Comparison of ENCODE assay signal across 8 cellular contexts in genomic region chrX:19382500-19383145, GRCh38.
DNase-seq lines count a peak whose midpoint lies in the region; ATAC-seq, FAIRE-seq and TF ChIP-seq lines count a peak whose summit lies in the region.

No MANE protein-coding gene starts in this region.

- H3K4me3 ChIP-seq in foreskin fibroblast (ENCODE audit: low read depth in 1 of 2, low read length in 2 of 2): no peak overlapping the region

- ATAC-seq in HG02623 (IDR thresholded peaks at IDR 0.05; ENCODE audit: unreplicated experiment) (no peak), HG02840 (IDR thresholded peaks at IDR 0.05; ENCODE audit: low FRiP score, unreplicated experiment) (no peak)

- FAIRE-seq in D721Med (lab: Jason Lieb, UNC): no peak

- peak; percentile 49 for TF ChIP-seq CTCF in D721Med (IDR thresholded peaks at IDR 0.05; ENCODE audit: insufficient read depth, missing control alignments)
- TF ChIP-seq CTCF in foreskin fibroblast (IDR thresholded peaks at IDR 0.05; ENCODE audit: low read depth, low read length): peak; percentile 55

- no peak for DNase-seq in D721Med (ENCODE audit: insufficient read length, low spot score)
- DNase-seq in HCEC 1CT: peak; percentile 13
- DNase-seq in NOMO-1 treated with DMSO at 0.1 percent for 48 hours (lab: John Stamatoyannopoulos, UW; ENCODE audit: unreplicated experiment): peak; percentile 53
- DNase-seq in activated T-cell treated with anti-CD3 and anti-CD28 coated beads for 4 hours: peak; percentile 35
- peak in 1 of 2 donors; percentile 54 for DNase-seq in foreskin fibroblast
- DNase-seq in posterior cingulate gyrus: peak in 6 of 10 donors; percentile 32 to 88 (median 52)

- intact Hi-C loops in posterior cingulate gyrus (cut with DNase I): no loop called here
